8 cellular contexts compared by ENCODE assay signal in the genomic region with DNA sequence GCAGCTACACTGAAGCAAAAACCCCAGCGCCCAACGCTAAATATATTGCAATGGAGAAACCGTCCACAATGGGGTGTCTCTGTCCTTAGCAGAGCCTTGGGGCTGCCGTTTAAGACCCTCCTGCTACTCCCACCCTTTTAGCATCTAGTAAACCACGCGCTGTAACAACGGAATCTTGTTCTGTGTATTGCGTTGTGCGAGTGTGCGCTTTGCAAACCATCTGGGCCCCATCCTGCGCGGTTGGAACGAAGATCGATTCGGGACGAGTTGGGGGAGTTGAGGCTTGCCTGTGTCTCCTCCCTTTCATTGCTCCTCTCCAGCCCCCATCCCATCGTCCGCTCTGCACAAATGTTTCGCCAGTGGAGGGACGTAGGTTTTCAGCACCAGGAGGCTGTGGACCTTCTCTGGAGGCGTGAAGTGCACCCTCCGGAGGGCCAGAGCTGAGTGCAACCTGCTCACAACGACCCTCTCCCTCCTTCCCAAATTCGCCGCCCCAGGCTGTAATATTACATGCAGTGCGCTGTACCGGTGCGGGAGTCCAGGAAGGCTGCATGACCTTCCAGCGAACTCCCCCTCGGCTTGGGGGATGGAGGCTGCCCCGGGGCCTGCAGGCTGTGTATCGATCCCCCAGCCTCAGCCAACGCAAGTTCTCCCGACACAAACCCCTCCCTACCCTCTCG. TPM values are rescaled to one million over a fixed set of nuclear protein-coding genes. Genes with fewer than 3 reads are reported as not detected.
DNase-seq lines count a peak whose midpoint lies in the region; ATAC-seq and TF ChIP-seq lines count a peak whose summit lies in the region.

No MANE protein-coding gene starts in this region.

- H3K27ac Mint-ChIP-seq in activated CD8-positive, alpha-beta T cell treated with anti-CD3 and anti-CD28 coated beads, Interleukin-2, amount 10 ng/mL, durations not matched to agents 7 days and 5 days: peak overlapping the region; percentile 90
- peak overlapping the region; percentile 93 for H3K27ac Mint-ChIP-seq in endodermal cell

- H3K27me3 ChIP-seq in endodermal cell (ENCODE audit: control insufficient read depth, insufficient read depth, low read length, poor library complexity, severe bottlenecking): peaks cover 6% of the 10 kb centered on the region
- no peaks in the 10 kb centered on the region for H3K27me3 ChIP-seq in mucosa of rectum (ENCODE audit: control insufficient read depth in 2 of 2, insufficient read depth in 2 of 2, low read length in 2 of 2)
- no peaks in the 10 kb centered on the region for H3K27me3 ChIP-seq in stomach smooth muscle (ENCODE audit: control insufficient read depth in 1 of 2, insufficient read depth in 2 of 2, low read length in 2 of 2)

- no peak overlapping the region for H3K9ac ChIP-seq in endodermal cell (ENCODE audit: extremely low read depth, low read length, poor library complexity, severe bottlenecking)
- peak overlapping the region; percentile 52 to 64 for H3K9ac ChIP-seq in mucosa of rectum (ENCODE audit: low read depth in 1 of 2, low read length in 2 of 2)
- H3K9ac ChIP-seq in stomach smooth muscle (ENCODE audit: low read length in 2 of 2): peak overlapping the region; percentile 8 to 51

- TF ChIP-seq CTCF in GM12872 (IDR thresholded peaks at IDR 0.05; ENCODE audit: insufficient read depth, low read depth, low read length) (peak; percentile 33; the same call in 1 of the 3 replicates), endodermal cell (conservative IDR thresholded peaks at IDR 0.05) (no peak)

- H3K9me3 Mint-ChIP-seq in activated CD8-positive, alpha-beta T cell treated with anti-CD3 and anti-CD28 coated beads, Interleukin-2, amount 10 ng/mL, durations not matched to agents 7 days and 5 days (ENCODE audit: insufficient read depth): no peaks in the 10 kb centered on the region
- no peaks in the 10 kb centered on the region for H3K9me3 Mint-ChIP-seq in endodermal cell

- H3K4me3 Mint-ChIP-seq in activated CD8-positive, alpha-beta T cell treated with anti-CD3 and anti-CD28 coated beads, Interleukin-2, amount 10 ng/mL, durations not matched to agents 7 days and 5 days: peak overlapping the region; percentile 88
- peak overlapping the region; percentile 93 for H3K4me3 Mint-ChIP-seq in endodermal cell

- CTCF ChIA-PET in activated CD8-positive, alpha-beta T cell treated with anti-CD3 and anti-CD28 coated beads, Interleukin-2, amount 10 ng/mL, durations not matched to agents 7 days and 5 days (lab: Charles Lee): interaction anchor here (0.7 to 2.2 kb wide), 15 partner anchors 10 to 263 kb away, joined by 3 to 12 read pairs (median 4); no protein-coding TSS in a partner anchor

- POLR2A ChIA-PET in activated CD8-positive, alpha-beta T cell treated with anti-CD3 and anti-CD28 coated beads, Interleukin-2, amount 10 ng/mL, durations not matched to agents 7 days and 5 days (lab: Charles Lee): interaction anchor here (0.6 to 2.1 kb wide), 12 partner anchors 11 to 355 kb away, joined by 3 to 24 read pairs (median 4); a partner anchor contains a TSS

- H3K27ac ChIP-seq in endodermal cell (ENCODE audit: low read depth, low read length) (peak overlapping the region; percentile 95), mucosa of rectum (ENCODE audit: low read depth in 2 of 2, low read length in 2 of 2) (peak overlapping the region in 1 of 2 donors; percentile 85), stomach smooth muscle (ENCODE audit: low read length) (peak overlapping the region; percentile 58)

- WGBS in endodermal cell (ENCODE audit: insufficient coverage in 1 of 2, insufficient read length in 1 of 2), 2 experiments: 0 to 1% methylated on average over 16 to 35 of the region's 35 CpGs

- peaks cover 2% of the 10 kb centered on the region for H3K36me3 ChIP-seq in endodermal cell (ENCODE audit: control insufficient read depth, insufficient read depth, low read length)
- H3K36me3 ChIP-seq in mucosa of rectum (ENCODE audit: control insufficient read depth in 2 of 2, insufficient read depth in 2 of 2, low read length in 2 of 2): no peaks in the 10 kb centered on the region
- no peaks in the 10 kb centered on the region for H3K36me3 ChIP-seq in stomach smooth muscle (ENCODE audit: control insufficient read depth in 2 of 2, insufficient read depth in 2 of 2, low read length in 2 of 2)

- H3K4me1 ChIP-seq in endodermal cell (ENCODE audit: control insufficient read depth, insufficient read depth, low read length) (no peaks in the 10 kb centered on the region), mucosa of rectum (ENCODE audit: control insufficient read depth in 2 of 2, insufficient read depth in 2 of 2, low read length in 2 of 2) (peaks cover 26 to 29% of the 10 kb centered on the region in 2 donors), stomach smooth muscle (ENCODE audit: control insufficient read depth, insufficient read depth, low read length) (peaks cover 27% of the 10 kb centered on the region)

- DNase-seq in NCI-H2227 (lab: John Stamatoyannopoulos, UW; ENCODE audit: unreplicated experiment) (peak; percentile 62), endodermal cell (peak; percentile 86), HPDE6-E6E7 (ENCODE audit: extremely low spot score) (no peak)
- DNase-seq in activated CD8-positive, alpha-beta T cell treated with anti-CD3 and anti-CD28 coated beads, Interleukin-2, amount 10 ng/mL, durations not matched to agents 7 days and 5 days: peak; percentile 79

- ATAC-seq in activated CD8-positive, alpha-beta T cell treated with anti-CD3 and anti-CD28 coated beads, Interleukin-2, amount 10 ng/mL, durations not matched to agents 7 days and 5 days: peak; percentile 38
- ATAC-seq in HG03354 (IDR thresholded peaks at IDR 0.05; ENCODE audit: poor library complexity, severe bottlenecking, unreplicated experiment): no peak

- peaks cover 12% of the 10 kb centered on the region for H3K36me3 Mint-ChIP-seq in activated CD8-positive, alpha-beta T cell treated with anti-CD3 and anti-CD28 coated beads, Interleukin-2, amount 10 ng/mL, durations not matched to agents 7 days and 5 days (ENCODE audit: low read depth)
- H3K36me3 Mint-ChIP-seq in endodermal cell (ENCODE audit: low read depth): peaks cover 7% of the 10 kb centered on the region

- H3K4me3 ChIP-seq in endodermal cell (ENCODE audit: low read length): peak overlapping the region; percentile 96
- H3K4me3 ChIP-seq in mucosa of rectum (ENCODE audit: low read length in 2 of 2): peak overlapping the region; percentile 85 to 86
- H3K4me3 ChIP-seq in stomach smooth muscle (ENCODE audit: low read length in 2 of 2): peak overlapping the region; percentile 83 to 88

- H3K9me3 ChIP-seq in endodermal cell (ENCODE audit: control insufficient read depth, low read length) (no peaks in the 10 kb centered on the region), mucosa of rectum (ENCODE audit: control insufficient read depth in 2 of 2, low read length in 2 of 2) (no peaks in the 10 kb centered on the region), stomach smooth muscle (ENCODE audit: control insufficient read depth in 2 of 2, low read length in 2 of 2) (no peaks in the 10 kb centered on the region)

- peaks cover 3% of the 10 kb centered on the region for H3K27me3 Mint-ChIP-seq in activated CD8-positive, alpha-beta T cell treated with anti-CD3 and anti-CD28 coated beads, Interleukin-2, amount 10 ng/mL, durations not matched to agents 7 days and 5 days (ENCODE audit: low read depth)
- peaks cover 24% of the 10 kb centered on the region for H3K27me3 Mint-ChIP-seq in endodermal cell (ENCODE audit: insufficient read depth)

- peaks cover 26% of the 10 kb centered on the region for H3K4me1 Mint-ChIP-seq in activated CD8-positive, alpha-beta T cell treated with anti-CD3 and anti-CD28 coated beads, Interleukin-2, amount 10 ng/mL, durations not matched to agents 7 days and 5 days (ENCODE audit: low read depth)
- peaks cover 23% of the 10 kb centered on the region for H3K4me1 Mint-ChIP-seq in endodermal cell

RNA-seq across cellular contexts. Expression of a gene that starts 1.6 kb away (rescaled TPM):
- 10 to 100 TPM; 83.1 to 86.7 TPM for total RNA-seq in activated CD8-positive, alpha-beta T cell treated with anti-CD3 and anti-CD28 coated beads, Interleukin-2, amount 10 ng/mL, durations not matched to agents 7 days and 5 days
- 10 to 100 TPM; 76.9 to 78.8 TPM for total RNA-seq in endodermal cell
- 31.8 TPM for polyA plus RNA-seq in endodermal cell (2013, experiment 1 of 2)
- 34.7 TPM for polyA plus RNA-seq in endodermal cell (2013, experiment 2 of 2)

RNA-seq across cellular contexts. Expression of a gene that starts 33.3 kb away (rescaled TPM):
- total RNA-seq in activated CD8-positive, alpha-beta T cell treated with anti-CD3 and anti-CD28 coated beads, Interleukin-2, amount 10 ng/mL, durations not matched to agents 7 days and 5 days: 100 to 1,000 TPM; 275 to 298 TPM
- total RNA-seq in endodermal cell: 100 to 1,000 TPM; 214 to 283 TPM
- 189 TPM for polyA plus RNA-seq in endodermal cell (2013, experiment 1 of 2)
- 171 TPM for polyA plus RNA-seq in endodermal cell (2013, experiment 2 of 2)
